In genomic region chr20:49805224-49805876, GRCh38 we compare ENCODE assay signal across 8 cellular contexts. TPM values are rescaled to one million over a fixed set of nuclear protein-coding genes. Genes with fewer than 3 reads are reported as not detected.
DNase-seq lines count a peak whose midpoint lies in the region; ATAC-seq, FAIRE-seq and TF ChIP-seq lines count a peak whose summit lies in the region.
"Not testable (repeated sequence)": the region's sequence is repeated elsewhere in the genome, so short reads cannot be mapped to it uniquely, and the experiment has no call there.

No MANE protein-coding gene starts in this region.

- H3K9me3 Mint-ChIP-seq in natural killer cell, result not testable (repeated sequence)

- FAIRE-seq in GM12878 (lab: Jason Lieb, UNC), result peak; percentile 96

- not testable (repeated sequence) for H3K4me3 ChIP-seq in GM12864 (ENCODE audit: low read depth, low read length); PC-9; GM12878

- H3K36me3 ChIP-seq in PC-9 (ENCODE audit: low read depth); GM12878 (ENCODE audit: control insufficient read depth in 2 of 2, insufficient read depth in 2 of 2, low read length in 1 of 2): not testable (repeated sequence)

- H3K27ac ChIP-seq in PC-9, result peak overlapping the region; percentile 98
- H3K27ac ChIP-seq in GM12878 (ENCODE audit: control insufficient read depth, insufficient read depth), result not testable (repeated sequence)

- not testable (repeated sequence) for TF ChIP-seq RAD21 in GM12878 (IDR thresholded peaks at IDR 0.05; ENCODE audit: insufficient read depth, low read depth, low read length)

- not testable (repeated sequence) for H4K20me1 ChIP-seq in PC-9 (ENCODE audit: insufficient read depth); GM12878 (ENCODE audit: control insufficient read depth, insufficient read depth)

- not testable (repeated sequence) for H3K27me3 Mint-ChIP-seq in natural killer cell (ENCODE audit: low read depth in 2 of 2)

- H3F3A ChIP-seq in PC-9 (ENCODE audit: insufficient read depth, low read depth), result peaks cover 52% of the 10 kb centered on the region

- not testable (repeated sequence) for BruUV-seq in PC-9 (replicated peaks; lab: Mats Ljungman, UMichigan); GM12878 (replicated peaks; lab: Mats Ljungman, UMichigan)

- not testable (repeated sequence) for TF ChIP-seq POLR2A in GM12878 (IDR thresholded peaks at IDR 0.05; ENCODE audit: low read depth, low read length)

- TF ChIP-seq CTCF in GM12864 (IDR thresholded peaks at IDR 0.05; ENCODE audit: low read depth, low read length, missing control alignments); GM20000 (IDR thresholded peaks at IDR 0.05; ENCODE audit: extremely low read depth, missing control alignments); PC-9 (conservative IDR thresholded peaks at IDR 0.05); GM12878 (IDR thresholded peaks at IDR 0.05 in 2 of 3, conservative IDR thresholded peaks at IDR 0.05 in 1 of 3; ENCODE audit: control insufficient read depth in 2 of 3, extremely low read depth in 1 of 3, insufficient read depth in 1 of 3, low read depth in 3 of 3, low read length in 3 of 3); natural killer cell (IDR thresholded peaks at IDR 0.05): not testable (repeated sequence)

- ATAC-seq in HG03097 (IDR thresholded peaks at IDR 0.05; ENCODE audit: low FRiP score, unreplicated experiment), result peak; percentile 52
- ATAC-seq in GM12878, result peak; percentile 71
- ATAC-seq in natural killer cell, result peak; percentile 84 to 86 (median 86)

- H3K4me2 ChIP-seq in PC-9, result peak overlapping the region; percentile 66
- H3K4me2 ChIP-seq in GM12878 (ENCODE audit: control insufficient read depth, insufficient read depth), result peak overlapping the region; percentile 28; the same call in 1 of the 2 replicates

- not testable (repeated sequence) for H3K9me2 ChIP-seq in PC-9 (ENCODE audit: insufficient read depth)

- H3K27me3 ChIP-seq in PC-9 (ENCODE audit: insufficient read depth, low read depth); GM12878 (replicated peaks in 1 of 2; ENCODE audit: control insufficient read depth in 2 of 2, insufficient read depth in 2 of 2, low read length in 1 of 2): not testable (repeated sequence)

- H3K27ac Mint-ChIP-seq in natural killer cell, result peak overlapping the region; percentile 68 to 88

- POLR2A ChIA-PET in PC-9 (lab: Charles Lee; ENCODE audit: unreplicated experiment), result not testable (repeated sequence)
- POLR2A ChIA-PET in GM12878 (lab: Charles Lee), result interaction anchor here (0.6 to 0.7 kb wide), 2 partner anchors 94 to 523 kb away, joined by 3 to 7 read pairs; no protein-coding TSS in a partner anchor

- CTCF ChIA-PET in PC-9 (lab: Charles Lee); GM12878 (lab: Yijun Ruan, JAX): not testable (repeated sequence)

- peak; percentile 55 to 77; a peak in 1 of 4 replicates for TF ChIP-seq EP300 in GM12878 (IDR thresholded peaks at IDR 0.05; ENCODE audit: borderline replicate concordance in 1 of 2, control insufficient read depth in 1 of 2, low read depth in 2 of 2, low read length in 2 of 2)

- not testable (repeated sequence) for H3K4me3 Mint-ChIP-seq in natural killer cell

- not testable (repeated sequence) for H3K79me2 ChIP-seq in PC-9 (ENCODE audit: low read depth); GM12878 (ENCODE audit: control insufficient read depth, insufficient read depth, low read length)

- H2AFZ ChIP-seq in PC-9, result not testable (repeated sequence)
- peak overlapping the region; percentile 13 for H2AFZ ChIP-seq in GM12878 (ENCODE audit: control insufficient read depth, low read depth, low read length)

- peaks cover 5 to 18% of the 10 kb centered on the region in 2 donors for H3K4me1 Mint-ChIP-seq in natural killer cell

- 13% methylated on average over 9 of the region's 11 CpGs for WGBS in GM12878 (ENCODE audit: insufficient coverage, insufficient replicate concordance, low lambda C conversion rate, missing lambda C conversion rate)

- not testable (repeated sequence) for H3K36me3 Mint-ChIP-seq in natural killer cell

- in situ Hi-C loops in GM12878 (cut with MboI), result not testable (repeated sequence)

- not testable (repeated sequence) for H3K9me3 ChIP-seq in PC-9 (ENCODE audit: insufficient read depth, low read depth); GM12878 (replicated peaks; ENCODE audit: control insufficient read depth, insufficient read depth, low read length)

- H3K4me1 ChIP-seq in PC-9 (replicated peaks; ENCODE audit: insufficient read depth) (peaks cover 68% of the 10 kb centered on the region), GM12878 (ENCODE audit: control insufficient read depth, insufficient read depth, low read length) (peaks cover 42% of the 10 kb centered on the region)

- not testable (repeated sequence) for H3K9ac ChIP-seq in GM12878 (ENCODE audit: control insufficient read depth, insufficient read depth, low read length)

- peak; percentile 90 for DNase-seq in GM12864 (ENCODE audit: low read depth)
- DNase-seq in GM20000 (ENCODE audit: low spot score), result peak; percentile 32
- DNase-seq in PC-9, result peak; percentile 67 to 98
- peak; percentile 32 for DNase-seq in activated CD8-positive, alpha-beta memory T cell treated with anti-CD3 and anti-CD28 coated beads, Interleukin-2, amount 50 U/mL, for 24 hours (ENCODE audit: extremely low read depth)
- peak; percentile 73 for DNase-seq in GM12878 (ENCODE audit: low read depth, low spot score)
- DNase-seq in natural killer cell, result peak; percentile 23
- DNase-seq in stimulated activated CD8-positive, alpha-beta memory T cell treated with anti-CD3 and anti-CD28 coated beads, Interleukin-4, amount 100 ng/mL, for 48 hours, result peak; percentile 72

- SMC1A ChIA-PET in GM12878 (lab: Charles Lee; ENCODE audit: uncharacterized antibody, unreplicated experiment), result interaction anchor here (0.6 to 2.0 kb wide), 11 partner anchors 8 to 214 kb away, joined by 3 to 6 read pairs (median 3); no protein-coding TSS in a partner anchor

- intact Hi-C loops in PC-9 (cut with micrococcal nuclease; ENCODE audit: unreplicated experiment); GM12878 (cut with micrococcal nuclease; ENCODE audit: unreplicated experiment); natural killer cell (cut with micrococcal nuclease): not testable (repeated sequence)

- RAD21 ChIA-PET in GM12878 (lab: Charles Lee; ENCODE audit: unreplicated experiment), result interaction anchor here (0.6 to 1.6 kb wide), 5 partner anchors 40 to 175 kb away, joined by 3 to 4 read pairs (median 3); no protein-coding TSS in a partner anchor

TF ChIP-seq in GM12878, 131 proteins besides CTCF, POLR2A, EP300 and RAD21 (continues in another document):
- TF ChIP-seq JUNB (IDR thresholded peaks at IDR 0.05) (peak; percentile 38; the same call in 1 of the 2 replicates), MTA2 (IDR thresholded peaks at IDR 0.05; ENCODE audit: low read depth) (peak; percentile 80), GATAD2B (conservative IDR thresholded peaks at IDR 0.05; ENCODE audit: low read depth) (0 out of 2 replicates have a peak, but pooled peaks have one; percentile 49), SKIL (IDR thresholded peaks at IDR 0.05; ENCODE audit: low read depth, poor library complexity, severe bottlenecking) (peak; percentile 66), MYB (IDR thresholded peaks at IDR 0.05; ENCODE audit: borderline replicate concordance, low read depth, low read length) (peak; percentile 95), DPF2 (IDR thresholded peaks at IDR 0.05) (peak; percentile 73; the same call in 1 of the 2 replicates), IRF4 (IDR thresholded peaks at IDR 0.05; ENCODE audit: low read depth, low read length) (peak; percentile 41; the same call in 1 of the 2 replicates), CBFB (IDR thresholded peaks at IDR 0.05; ENCODE audit: low read depth) (peak; percentile 54; the same call in 1 of the 2 replicates), TCF7 (IDR thresholded peaks at IDR 0.05; ENCODE audit: borderline replicate concordance) (0 out of 2 replicates have a peak, but pooled peaks have one; percentile 25), FOXK2 (IDR thresholded peaks at IDR 0.05) (peak; percentile 69)

RNA-seq across cellular contexts. Expression of gene SLC9A8, which starts 7.3 kb away (rescaled TPM):
- 12.7 and 21.4 TPM in 2 replicates for total RNA-seq in PC-9 (2021)
- 52.8 and 65.8 TPM in 2 replicates for total RNA-seq in GM12878 (2013; cell fraction: nucleolus; rRNA removed)
- total RNA-seq in GM12878 (2014; rRNA removed), result 11.7 and 15.5 TPM in 2 replicates
- 7.8 and 8.8 TPM in 2 replicates for total RNA-seq in GM12878 (2014; rRNA removed; fragmentation: Illumina TruSeq; extraction: Trizol)
- total RNA-seq in GM12878 (2021), result 11.5 and 11.8 TPM in 2 replicates
- 4.4 TPM for polyA plus RNA-seq in GM12878 (2011; ENCODE audit: low read depth)
- polyA plus RNA-seq in GM12878 (2011; rRNA removed), result 3.0 and 5.1 TPM in 2 replicates
- 4.5 TPM in 2 replicates for polyA plus RNA-seq in GM12878 (2011; cell fraction: cytosol; rRNA removed)
- 23.5 and 26.3 TPM in 2 replicates for polyA plus RNA-seq in GM12878 (2011; cell fraction: nucleus; rRNA removed)
- polyA plus RNA-seq in GM12878 (2012), result 7.2 and 8.6 TPM in 2 replicates
- polyA plus RNA-seq in GM12878 (2014; fragmentation: Illumina TruSeq; extraction: Trizol), result 6.5 and 8.2 TPM in 2 replicates
- polyA plus RNA-seq in GM12878 (2014; fragmentation: Nextera tagmentation; extraction: Ambion mirVana), result under 1 TPM; 0.40 to 0.53 TPM
- 8.9 and 9.5 TPM in 2 replicates for polyA plus RNA-seq in GM12878 (2014; rRNA removed)
- polyA plus RNA-seq in GM12878 (2016; fragmentation: Nextera tagmentation; extraction: Ambion mirVana), result 1 to 10 TPM; 4.7 to 4.9 TPM
- polyA minus RNA-seq in GM12878 (2011; rRNA and poly(A)+ RNA removed), result 36.6 and 38.0 TPM in 2 replicates
- 1.6 and 1.9 TPM in 2 replicates for polyA minus RNA-seq in GM12878 (2011; cell fraction: cytosol; rRNA and poly(A)+ RNA removed)
- polyA minus RNA-seq in GM12878 (2011; cell fraction: nucleus; rRNA and poly(A)+ RNA removed), result 29.6 and 48.5 TPM in 2 replicates
- total RNA-seq in natural killer cell, result 10 to 100 TPM; 54.5 to 68.7 (median 58.8) TPM

Comparison
In these comparisons a context has a peak if more than half of its experiments do, and no peak if none do; other contexts are left out.
1. DNase-seq: peak in every context shown above with its lines; median percentile 90 in GM12864; 82 in PC-9; 73 in GM12878; 72 in stimulated activated CD8-positive, alpha-beta memory T cell treated with anti-CD3 and anti-CD28 coated beads, Interleukin-4, amount 100 ng/mL, for 48 hours; 32 in GM20000; 32 in activated CD8-positive, alpha-beta memory T cell treated with anti-CD3 and anti-CD28 coated beads, Interleukin-2, amount 50 U/mL, for 24 hours; 23 in natural killer cell.